8 cellular contexts compared by ENCODE assay signal in the genomic region with DNA sequence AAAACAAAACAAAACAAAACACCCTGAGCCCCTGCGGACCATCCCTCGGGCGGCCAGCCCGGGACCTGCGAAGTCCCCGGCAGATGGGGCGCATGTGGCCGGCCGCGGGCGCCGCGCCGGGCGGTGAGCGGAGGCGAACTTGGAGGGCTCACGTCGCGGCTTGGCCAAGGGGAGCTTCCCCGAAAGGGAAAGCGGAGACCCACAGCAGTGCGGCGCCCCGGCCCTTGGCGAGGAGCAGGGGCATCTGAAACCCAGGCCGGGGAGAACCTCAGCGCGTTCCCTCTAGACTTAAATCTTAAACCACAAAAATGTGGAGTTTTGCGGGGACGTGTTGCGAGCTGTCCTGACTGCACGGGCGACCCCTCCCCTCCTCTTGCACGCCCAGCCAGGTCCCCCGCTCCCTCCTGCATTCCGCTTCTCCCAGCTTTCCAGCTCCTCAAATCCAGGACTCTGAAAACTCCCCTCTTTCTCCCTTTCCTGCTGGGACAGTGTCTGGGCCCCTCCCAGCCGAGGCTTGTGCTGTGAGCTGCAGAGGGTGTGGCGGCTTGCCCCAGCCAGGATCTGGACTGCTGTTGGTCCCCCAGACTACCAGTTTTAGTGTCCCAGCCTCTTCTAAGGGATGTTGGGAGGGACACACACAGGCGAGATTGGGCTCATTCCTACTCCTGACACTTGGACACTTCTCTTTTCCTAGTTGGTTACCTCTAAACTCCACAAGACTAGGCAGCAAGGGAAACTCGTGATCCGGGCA. TPM values are rescaled to one million over a fixed set of nuclear protein-coding genes. Genes with fewer than 3 reads are reported as not detected.
A peak's percentile ranks its signal among the peaks of the same experiment; 100 is the strongest.
DNase-seq lines count a peak whose midpoint lies in the region; ATAC-seq, FAIRE-seq and TF ChIP-seq lines count a peak whose summit lies in the region.

No MANE protein-coding gene starts in this region.

- POLR2A ChIA-PET in IMR-90 (lab: Charles Lee; ENCODE audit: unreplicated experiment) = interaction anchor here (0.7 kb wide), 1 partner anchor 136 kb away, joined by 4 read pairs; no protein-coding TSS in a partner anchor

- WGBS in IMR-90 (ENCODE audit: extremely low coverage in 2 of 2, insufficient read length in 1 of 2), 2 experiments = 0% methylated on average over 9 of the region's 42 CpGs; no CpG with 5 or more reads in 1 of the 2 experiments

- H3K9ac ChIP-seq in IMR-90 (ENCODE audit: low read depth, low read length) = peak overlapping the region; percentile 58
- peak overlapping the region; percentile 90 for H3K9ac ChIP-seq in adipocyte (ENCODE audit: low read length)

- H3K4me3 ChIP-seq in IMR-90 (ENCODE audit: insufficient read depth, low read depth, low read length) (peak overlapping the region; percentile 98), adipocyte (ENCODE audit: low read length) (peak overlapping the region; percentile 90), right atrium auricular region (peak overlapping the region; percentile 86 to 96)

- peaks cover 9% of the 10 kb centered on the region for H4K20me1 ChIP-seq in IMR-90 (ENCODE audit: insufficient read depth, low read length)

- H3K27ac ChIP-seq in IMR-90 (ENCODE audit: insufficient read depth, low read length) (peak overlapping the region; percentile 43), right atrium auricular region (peak overlapping the region; percentile 88 to 91)

- H3K27me3 ChIP-seq in IMR-90 (ENCODE audit: control insufficient read depth, insufficient read depth, low read length) = no peaks in the 10 kb centered on the region
- H3K27me3 ChIP-seq in adipocyte (replicated peaks; ENCODE audit: control insufficient read depth, insufficient read depth, low read length) = no peaks in the 10 kb centered on the region
- no peaks in the 10 kb centered on the region for H3K27me3 ChIP-seq in right atrium auricular region

- peak overlapping the region; percentile 22 for H2BK120ac ChIP-seq in IMR-90 (ENCODE audit: low read depth, low read length)

- H2BK5ac ChIP-seq in IMR-90 (ENCODE audit: low read depth, low read length, poor library complexity, severe bottlenecking) = peak overlapping the region; percentile 1

- H3K56ac ChIP-seq in IMR-90 (ENCODE audit: extremely low read depth, insufficient read depth, low read length) = peak overlapping the region; percentile 41; the same call in 1 of the 2 replicates

- intact Hi-C loops in IMR-90 (cut with micrococcal nuclease) = loop anchor here (1.0 to 5.0 kb wide), 7 partner anchors 81 to 299 kb away; no protein-coding TSS in a partner anchor

- peak overlapping the region; percentile 57 for H3K23ac ChIP-seq in IMR-90 (ENCODE audit: low read depth, low read length)

- ATAC-seq in IMR-90 (ENCODE audit: low read depth) = peak; percentile 46

- TF ChIP-seq RAD21 in IMR-90 (IDR thresholded peaks at IDR 0.05; ENCODE audit: low read length) = peak; percentile 40

- H3K14ac ChIP-seq in IMR-90 (replicated peaks; ENCODE audit: low read depth, low read length) = peak overlapping the region; percentile 79

- peaks cover 13 to 33% of the 10 kb centered on the region in 2 experiments for H3K79me1 ChIP-seq in IMR-90 (ENCODE audit: low read depth in 1 of 2, low read length in 2 of 2)

- DNase-seq in Ammon's horn (ENCODE audit: low spot score) (peak; percentile 75), GM18507 (ENCODE audit: extremely low spot score, insufficient read length, low read depth) (peak; percentile 9), IMR-90 (peak; percentile 47), adipocyte (ENCODE audit: low read depth) (peak; percentile 80), right atrium auricular region (ENCODE audit: low spot score) (peak; percentile 75), pons (ENCODE audit: low spot score) (peak; percentile 77), NK-92 (lab: John Stamatoyannopoulos, UW; ENCODE audit: unreplicated experiment) (no peak), MV-4-11 (lab: John Stamatoyannopoulos, UW) (no peak)

- H3K4ac ChIP-seq in IMR-90 (ENCODE audit: low read depth, low read length) = peak overlapping the region; percentile 78

- H4K5ac ChIP-seq in IMR-90 (ENCODE audit: low read depth, low read length) = no peak overlapping the region

- peak overlapping the region; percentile 2 to 69; a peak in 2 of 4 replicates for H4K8ac ChIP-seq in IMR-90 (ENCODE audit: low read depth in 2 of 2, low read length in 2 of 2)

- H3K36me3 ChIP-seq in IMR-90 (ENCODE audit: control insufficient read depth, insufficient read depth, low read length) (no peaks in the 10 kb centered on the region), adipocyte (ENCODE audit: control insufficient read depth, insufficient read depth, low read length, severe bottlenecking) (no peaks in the 10 kb centered on the region), right atrium auricular region (no peaks in the 10 kb centered on the region)

- H3K18ac ChIP-seq in IMR-90 (ENCODE audit: low read depth, low read length) = peak overlapping the region; percentile 33

- peak overlapping the region; percentile 53 for H4K91ac ChIP-seq in IMR-90 (ENCODE audit: insufficient read depth, low read depth, low read length)

- H3K9me3 ChIP-seq in IMR-90 (ENCODE audit: control insufficient read depth, insufficient read depth, low read length) = no peaks in the 10 kb centered on the region
- no peaks in the 10 kb centered on the region for H3K9me3 ChIP-seq in adipocyte (ENCODE audit: control insufficient read depth, low read length)
- H3K9me3 ChIP-seq in right atrium auricular region = no peaks in the 10 kb centered on the region

- FAIRE-seq in GM18507 (lab: Jason Lieb, UNC) = no peak

- peak overlapping the region; percentile 98 for H2AFZ ChIP-seq in IMR-90 (replicated peaks; ENCODE audit: low read length, poor library complexity)

- peak overlapping the region; percentile 68 for H3K4me2 ChIP-seq in IMR-90 (ENCODE audit: low read depth, low read length)

- H3K4me1 ChIP-seq in IMR-90 (ENCODE audit: control insufficient read depth, insufficient read depth, low read length) (peaks cover 2% of the 10 kb centered on the region; the same call in 1 of the 2 replicates), adipocyte (ENCODE audit: control insufficient read depth, insufficient read depth, low read length) (peaks cover 22% of the 10 kb centered on the region), right atrium auricular region (peaks cover 0 to 32% of the 10 kb centered on the region in 2 donors)

- TF ChIP-seq CTCF in IMR-90 (conservative IDR thresholded peaks at IDR 0.05; ENCODE audit: low read depth, low read length) (0 out of 2 replicates have a peak, but pooled peaks have one; percentile 7), right atrium auricular region (IDR thresholded peaks at IDR 0.05) (no peak)

- H2AK5ac ChIP-seq in IMR-90 (ENCODE audit: low read depth, low read length) = peak overlapping the region; percentile 47; the same call in 1 of the 2 replicates

- CTCF ChIA-PET in IMR-90 (lab: Yijun Ruan, JAX) = interaction anchor here (0.6 to 1.6 kb wide), 4 partner anchors 78 to 300 kb away, joined by 3 to 5 read pairs (median 4); no protein-coding TSS in a partner anchor

- TF ChIP-seq POLR2A in IMR-90 (IDR thresholded peaks at IDR 0.05; ENCODE audit: low read depth, low read length) = no peak

- peak overlapping the region; percentile 55; the same call in 1 of the 3 replicates for H2BK15ac ChIP-seq in IMR-90 (ENCODE audit: low read depth, low read length)

- peak overlapping the region; percentile 90 for H2AK9ac ChIP-seq in IMR-90 (replicated peaks; ENCODE audit: low read depth, low read length, poor library complexity)

- in situ Hi-C loops in IMR-90 (cut with MboI; ENCODE audit: low sequenced_read_pairs) = loop anchor here (10.0 kb wide), 1 partner anchor 289 kb away; no protein-coding TSS in a partner anchor

- dilution Hi-C loops in IMR-90 (cut with HindIII; ENCODE audit: low sequenced_read_pairs, unreplicated experiment) = no loop called here

- no peaks in the 10 kb centered on the region for H3K9me1 ChIP-seq in IMR-90 (ENCODE audit: insufficient read depth, low read length)

- H2BK20ac ChIP-seq in IMR-90 (ENCODE audit: low read depth, low read length) = peak overlapping the region; percentile 12

- no TSS peak for BruUV-seq in IMR-90 (replicated peaks; lab: Mats Ljungman, UMichigan)

TF ChIP-seq in IMR-90, 13 proteins besides CTCF, POLR2A, EP300 and RAD21:
- TF ChIP-seq MXI1 (IDR thresholded peaks at IDR 0.05; ENCODE audit: borderline replicate concordance, low read depth, low read length) (peak; percentile 84), RFX5 (IDR thresholded peaks at IDR 0.05; ENCODE audit: low read depth, low read length) (no peak)

RNA-seq across cellular contexts. Expression of gene FMNL2, which starts 1.3 kb away (rescaled TPM):
- total RNA-seq in IMR-90 (2012; rRNA removed) (10.9 and 15.6 TPM in 2 replicates), right atrium auricular region (10 to 100 TPM in 1 of 2 donors, 1 to 10 TPM in 1; 6.0 to 11.5 TPM)
- 8.5 and 11.4 TPM in 2 replicates for polyA plus RNA-seq in IMR-90 (2012; rRNA removed)
- polyA plus RNA-seq in IMR-90 (2012; cell fraction: cytosol; rRNA removed) = 1.8 and 1.9 TPM in 2 replicates
- polyA plus RNA-seq in IMR-90 (2012; cell fraction: nucleus; rRNA removed; ENCODE audit: low replicate concordance) = 3.0 and 23.7 TPM in 2 replicates

Comparison
In these comparisons a context has a peak if more than half of its experiments do, and no peak if none do; other contexts are left out.
1. DNase-seq: peak in Ammon's horn (single experiment), GM18507 (single experiment), IMR-90 (single experiment), adipocyte (single experiment), right atrium auricular region (single experiment) and pons (single experiment); none in NK-92 (single experiment) and MV-4-11 (single experiment).
2. Peak in every context shown above with its lines, with median percentiles within 50 percentile points of each other: H3K4me3 ChIP-seq.